ENCODE assay signal across 8 cellular contexts in the genomic region with DNA sequence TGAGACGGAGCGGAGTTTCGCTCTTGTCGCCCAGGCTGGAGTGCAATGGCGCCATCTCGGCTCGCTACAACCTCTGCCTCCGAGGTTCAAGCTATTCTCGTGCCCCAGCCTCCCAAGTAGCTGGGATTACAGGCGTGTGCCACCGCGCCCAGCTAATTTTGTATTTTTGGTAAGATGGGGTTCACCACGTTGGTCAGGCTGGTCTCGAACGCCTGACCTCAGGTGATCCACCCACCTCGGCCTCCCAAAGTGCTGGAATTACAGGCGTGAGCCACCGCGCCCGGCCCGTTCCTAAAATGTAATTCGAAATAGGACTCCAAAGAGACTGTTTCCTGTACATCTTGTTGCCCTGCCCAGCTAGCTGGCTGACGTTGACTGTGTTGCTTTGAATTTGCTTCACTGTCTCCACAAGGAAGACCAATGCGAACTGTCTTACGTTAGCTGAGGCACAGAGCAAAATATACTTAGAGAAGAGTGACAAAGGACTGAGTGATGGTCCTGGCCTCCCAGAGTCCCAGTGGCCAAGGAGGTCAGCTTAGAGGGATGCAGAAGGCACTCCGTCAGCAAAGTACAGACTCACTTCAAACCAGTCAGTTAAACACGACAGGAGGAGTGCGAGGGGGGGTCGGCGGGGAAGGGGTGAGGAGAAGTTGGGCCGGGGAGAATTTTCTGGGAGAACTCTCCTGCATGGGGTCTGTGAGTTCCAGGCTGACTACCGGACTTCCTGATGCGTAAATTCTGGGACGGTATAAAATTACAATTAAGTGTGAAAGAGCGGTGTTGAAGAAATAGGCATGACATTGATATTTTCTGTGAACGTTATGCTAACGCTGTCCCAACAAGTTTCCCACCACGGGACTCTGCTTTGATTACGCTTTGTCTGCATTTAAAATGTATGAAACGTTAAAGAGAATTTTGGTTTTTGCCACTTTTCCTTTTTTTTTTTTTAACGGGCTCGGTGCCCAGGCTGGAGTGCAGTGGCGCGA. TPM values are rescaled to one million over a fixed set of nuclear protein-coding genes. Genes with fewer than 3 reads are reported as not detected.
DNase-seq lines count a peak whose midpoint lies in the region; ATAC-seq and TF ChIP-seq lines count a peak whose summit lies in the region.

No MANE protein-coding gene starts in this region.

- H3K27ac Mint-ChIP-seq in activated T-helper 1 cell treated with anti-CD3 and anti-CD28 coated beads, Interleukin-12 subunit alpha, Interleukin-12 subunit beta, Interleukin-2, Interleukin-4 antibody, amounts not matched to agents 30 ng/mL and 10 ng/mL and 1 ng/mL, durations not matched to agents 14 hours and 24 hours and 36 hours: peak overlapping the region; percentile 59

- H3K36me3 ChIP-seq in left ventricle myocardium inferior: no peaks in the 10 kb centered on the region
- H3K36me3 ChIP-seq in left lung: no peaks in the 10 kb centered on the region
- no peaks in the 10 kb centered on the region for H3K36me3 ChIP-seq in vagina

- TF ChIP-seq CTCF in left ventricle myocardium inferior (IDR thresholded peaks at IDR 0.05; ENCODE audit: borderline replicate concordance): no peak
- no peak for TF ChIP-seq CTCF in left lung (IDR thresholded peaks at IDR 0.05)
- TF ChIP-seq CTCF in vagina (IDR thresholded peaks at IDR 0.05): no peak

- peak overlapping the region; percentile 82 for H3K4me3 Mint-ChIP-seq in activated T-helper 1 cell treated with anti-CD3 and anti-CD28 coated beads, Interleukin-12 subunit alpha, Interleukin-12 subunit beta, Interleukin-2, Interleukin-4 antibody, amounts not matched to agents 30 ng/mL and 10 ng/mL and 1 ng/mL, durations not matched to agents 14 hours and 24 hours and 36 hours

- TF ChIP-seq POLR2A in vagina (IDR thresholded peaks at IDR 0.05): no peak

- H3K4me1 Mint-ChIP-seq in activated T-helper 1 cell treated with anti-CD3 and anti-CD28 coated beads, Interleukin-12 subunit alpha, Interleukin-12 subunit beta, Interleukin-2, Interleukin-4 antibody, amounts not matched to agents 30 ng/mL and 10 ng/mL and 1 ng/mL, durations not matched to agents 14 hours and 24 hours and 36 hours (ENCODE audit: low read depth): peaks cover 43% of the 10 kb centered on the region

- no peaks in the 10 kb centered on the region for H3K9me3 Mint-ChIP-seq in activated T-helper 1 cell treated with anti-CD3 and anti-CD28 coated beads, Interleukin-12 subunit alpha, Interleukin-12 subunit beta, Interleukin-2, Interleukin-4 antibody, amounts not matched to agents 30 ng/mL and 10 ng/mL and 1 ng/mL, durations not matched to agents 14 hours and 24 hours and 36 hours

- peak overlapping the region; percentile 76 for H3K27ac ChIP-seq in left ventricle myocardium inferior (replicated peaks)
- no peak overlapping the region for H3K27ac ChIP-seq in left lung
- no peak overlapping the region for H3K27ac ChIP-seq in vagina

- H3K27me3 Mint-ChIP-seq in activated T-helper 1 cell treated with anti-CD3 and anti-CD28 coated beads, Interleukin-12 subunit alpha, Interleukin-12 subunit beta, Interleukin-2, Interleukin-4 antibody, amounts not matched to agents 30 ng/mL and 10 ng/mL and 1 ng/mL, durations not matched to agents 14 hours and 24 hours and 36 hours (ENCODE audit: insufficient read depth): peaks cover 7% of the 10 kb centered on the region

- H3K9me3 ChIP-seq in left ventricle myocardium inferior (replicated peaks) (no peaks in the 10 kb centered on the region), left lung (no peaks in the 10 kb centered on the region), vagina (no peaks in the 10 kb centered on the region)

- no peak for ATAC-seq in left ventricle myocardium superior
- ATAC-seq in left lung: no peak
- no peak for ATAC-seq in GM18498 (IDR thresholded peaks at IDR 0.05; ENCODE audit: unreplicated experiment)

- no peaks in the 10 kb centered on the region for H3K27me3 ChIP-seq in left ventricle myocardium inferior (ENCODE audit: low read depth)
- H3K27me3 ChIP-seq in left lung: peaks cover 0 to 23% of the 10 kb centered on the region in 2 donors
- no peaks in the 10 kb centered on the region for H3K27me3 ChIP-seq in vagina

- DNase-seq in left ventricle myocardium inferior: no peak
- DNase-seq in left ventricle myocardium superior: no peak
- DNase-seq in activated T-helper 1 cell treated with anti-CD3 and anti-CD28 coated beads, Interleukin-12 subunit alpha, Interleukin-12 subunit beta, Interleukin-2, Interleukin-4 antibody, amounts not matched to agents 30 ng/mL and 10 ng/mL and 1 ng/mL, durations not matched to agents 14 hours and 24 hours and 36 hours (ENCODE audit: low spot score): peak; percentile 26
- DNase-seq in left lung: no peak
- no peak for DNase-seq in vagina (ENCODE audit: extremely low spot score in 2 of 2)
- no peak for DNase-seq in NCI-H146 (lab: John Stamatoyannopoulos, UW)
- DNase-seq in COLO668 (lab: John Stamatoyannopoulos, UW; ENCODE audit: unreplicated experiment): no peak

- H3K4me3 ChIP-seq in left ventricle myocardium inferior: peak overlapping the region; percentile 72
- H3K4me3 ChIP-seq in left lung: peak overlapping the region; percentile 35 to 39
- peak overlapping the region; percentile 46 to 65 for H3K4me3 ChIP-seq in vagina

- intact Hi-C loops in left ventricle myocardium inferior (cut with micrococcal nuclease) (no loop called here), left ventricle myocardium superior (cut with micrococcal nuclease) (no loop called here), left lung (cut with DNase I) (no loop called here), vagina (cut with DNase I) (no loop called here)
- intact Hi-C loops in activated T-helper 1 cell treated with anti-CD3 and anti-CD28 coated beads, Interleukin-12 subunit alpha, Interleukin-12 subunit beta, Interleukin-2, Interleukin-4 antibody, amounts not matched to agents 30 ng/mL and 10 ng/mL and 1 ng/mL, durations not matched to agents 14 hours and 24 hours and 36 hours (cut with micrococcal nuclease): no loop called here

- H3K4me1 ChIP-seq in left ventricle myocardium inferior: peaks cover 45% of the 10 kb centered on the region
- H3K4me1 ChIP-seq in left lung: peaks cover 0 to 33% of the 10 kb centered on the region in 2 donors
- H3K4me1 ChIP-seq in vagina: peaks cover 22% of the 10 kb centered on the region

- no peaks in the 10 kb centered on the region for H3K36me3 Mint-ChIP-seq in activated T-helper 1 cell treated with anti-CD3 and anti-CD28 coated beads, Interleukin-12 subunit alpha, Interleukin-12 subunit beta, Interleukin-2, Interleukin-4 antibody, amounts not matched to agents 30 ng/mL and 10 ng/mL and 1 ng/mL, durations not matched to agents 14 hours and 24 hours and 36 hours (ENCODE audit: low read depth)

RNA-seq across cellular contexts. Expression of gene TRIM41, which starts 6.8 kb away (rescaled TPM):
- total RNA-seq in left ventricle myocardium inferior: 26.4 TPM
- total RNA-seq in left ventricle myocardium superior: 23.7 TPM
- total RNA-seq in activated T-helper 1 cell treated with anti-CD3 and anti-CD28 coated beads, Interleukin-12 subunit alpha, Interleukin-12 subunit beta, Interleukin-2, Interleukin-4 antibody, amounts not matched to agents 30 ng/mL and 10 ng/mL and 1 ng/mL, durations not matched to agents 14 hours and 24 hours and 36 hours: 31.8 and 34.8 TPM in 2 replicates
- total RNA-seq in left lung: 10 to 100 TPM; 24.2 to 24.5 TPM
- 7.9 TPM for total RNA-seq in vagina

RNA-seq across cellular contexts. Expression of gene TRIM7, which starts 11.3 kb away (rescaled TPM):
- total RNA-seq in left ventricle myocardium inferior (6.4 TPM), left ventricle myocardium superior (20.0 TPM), left lung (1 to 10 TPM; 4.3 to 5.7 TPM), vagina (21.6 TPM)
- 1.5 and 1.8 TPM in 2 replicates for total RNA-seq in activated T-helper 1 cell treated with anti-CD3 and anti-CD28 coated beads, Interleukin-12 subunit alpha, Interleukin-12 subunit beta, Interleukin-2, Interleukin-4 antibody, amounts not matched to agents 30 ng/mL and 10 ng/mL and 1 ng/mL, durations not matched to agents 14 hours and 24 hours and 36 hours

RNA-seq across cellular contexts. Expression of gene RACK1, which starts 27.4 kb away (rescaled TPM):
- 628 TPM for total RNA-seq in left ventricle myocardium inferior
- 641 TPM for total RNA-seq in left ventricle myocardium superior
- 2,098 and 2,121 TPM in 2 replicates for total RNA-seq in activated T-helper 1 cell treated with anti-CD3 and anti-CD28 coated beads, Interleukin-12 subunit alpha, Interleukin-12 subunit beta, Interleukin-2, Interleukin-4 antibody, amounts not matched to agents 30 ng/mL and 10 ng/mL and 1 ng/mL, durations not matched to agents 14 hours and 24 hours and 36 hours
- 1,000 to 10,000 TPM; 1,244 to 1,308 TPM for total RNA-seq in left lung
- 3,043 TPM for total RNA-seq in vagina

RNA-seq across cellular contexts. Expression of gene TRIM52, which starts 44.7 kb away (rescaled TPM):
- total RNA-seq in left ventricle myocardium inferior (8.5 TPM), left ventricle myocardium superior (10.0 TPM), left lung (10 to 100 TPM; 12.4 to 12.9 TPM), vagina (17.2 TPM)
- total RNA-seq in activated T-helper 1 cell treated with anti-CD3 and anti-CD28 coated beads, Interleukin-12 subunit alpha, Interleukin-12 subunit beta, Interleukin-2, Interleukin-4 antibody, amounts not matched to agents 30 ng/mL and 10 ng/mL and 1 ng/mL, durations not matched to agents 14 hours and 24 hours and 36 hours: 15.3 and 17.1 TPM in 2 replicates
